Comparison of ENCODE assay signal across 8 cellular contexts in the genomic region with DNA sequence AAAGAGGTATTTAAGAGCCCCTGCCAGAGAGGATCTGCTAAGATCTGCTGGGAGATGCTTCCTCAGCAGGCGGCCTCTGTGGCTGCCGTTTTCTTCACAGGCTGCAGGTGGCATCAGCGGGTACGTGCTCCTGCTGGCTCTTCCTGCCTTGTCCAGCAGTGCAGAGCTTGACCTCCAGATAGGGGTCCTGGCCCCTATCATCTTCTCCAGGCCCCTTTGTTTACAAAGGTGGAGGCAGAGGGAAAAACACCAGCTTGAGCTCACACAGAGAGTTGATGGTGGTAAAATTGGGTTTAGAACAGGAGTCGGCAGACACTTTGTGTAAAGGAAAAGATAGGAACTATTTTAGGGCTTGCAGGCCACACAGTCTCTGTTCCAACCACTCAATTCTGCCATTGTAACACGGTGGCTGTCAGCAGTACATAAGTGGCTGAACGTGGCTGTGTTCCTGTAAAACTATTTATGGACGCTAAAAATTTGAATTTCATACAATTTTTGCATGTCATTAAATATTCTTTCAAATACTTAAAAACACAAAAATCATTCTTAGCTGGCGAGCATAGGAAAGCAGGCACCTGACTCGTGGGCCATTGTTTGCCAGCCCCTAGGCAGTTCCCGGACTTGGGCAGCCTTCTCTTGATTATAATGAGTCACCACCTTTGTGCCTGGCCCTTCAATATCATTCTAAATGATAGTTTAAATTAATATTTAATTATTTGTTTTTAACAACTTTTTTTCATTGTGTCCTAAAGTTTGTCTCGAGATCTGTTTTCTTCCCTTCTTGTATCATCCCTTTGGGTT.
DNase-seq lines count a peak whose midpoint lies in the region; ATAC-seq and TF ChIP-seq lines count a peak whose summit lies in the region.

No MANE protein-coding gene starts in this region.

- peaks cover 28% of the 10 kb centered on the region; the same call in 1 of the 2 replicates for H3F3A ChIP-seq in PC-9 (ENCODE audit: insufficient read depth, low read depth)

- H3K9me3 ChIP-seq in BE2C (no peaks in the 10 kb centered on the region), PC-9 (ENCODE audit: insufficient read depth, low read depth) (no peaks in the 10 kb centered on the region)

- no peaks in the 10 kb centered on the region for H3K9me3 Mint-ChIP-seq in stimulated activated naive B cell treated with anti-CD40 and anti-IgM and Interleukin-4, amounts not matched to agents 10 μg/mL and 1 μg/mL and 100 μg/mL, for 72 hours

- BruUV-seq in PC-9 (replicated peaks; lab: Mats Ljungman, UMichigan): no TSS peak

- no peak overlapping the region for H3K4me2 ChIP-seq in PC-9

- no peaks in the 10 kb centered on the region for H3K9me2 ChIP-seq in PC-9 (ENCODE audit: insufficient read depth)

- H3K4me1 Mint-ChIP-seq in stimulated activated naive B cell treated with anti-CD40 and anti-IgM and Interleukin-4, amounts not matched to agents 10 μg/mL and 1 μg/mL and 100 μg/mL, for 72 hours: peaks cover 41 to 52% of the 10 kb centered on the region in 2 donors

- ATAC-seq in GM18498 (IDR thresholded peaks at IDR 0.05; ENCODE audit: unreplicated experiment) (peak; percentile 59), HG03175 (IDR thresholded peaks at IDR 0.05; ENCODE audit: unreplicated experiment) (peak; percentile 38)
- peak; percentile 45 to 47 for ATAC-seq in stimulated activated naive B cell treated with anti-CD40 and anti-IgM and Interleukin-4, amounts not matched to agents 10 μg/mL and 1 μg/mL and 100 μg/mL, for 72 hours (replicated peaks)

- intact Hi-C loops in PC-9 (cut with micrococcal nuclease; ENCODE audit: unreplicated experiment): loop anchor here (1.0 kb wide), 3 partner anchors 103 to 115 kb away; no protein-coding TSS in a partner anchor

- CTCF ChIA-PET in PC-9 (lab: Charles Lee): interaction anchor here (0.5 to 1.1 kb wide), 4 partner anchors 99 to 154 kb away, joined by 3 to 6 read pairs (median 3); no protein-coding TSS in a partner anchor

- peaks cover 2% of the 10 kb centered on the region; the same call in 1 of the 2 replicates for H3K4me1 ChIP-seq in BE2C
- peaks cover 34% of the 10 kb centered on the region for H3K4me1 ChIP-seq in PC-9 (replicated peaks; ENCODE audit: insufficient read depth)

- peak; percentile 74 for DNase-seq in BE2C
- DNase-seq in PC-9: peak; percentile 41 to 45
- DNase-seq in cardiac fibroblast (ENCODE audit: low read depth in 2 of 2): peak; percentile 64 to 69
- DNase-seq in kidney tubule cell (ENCODE audit: low spot score): peak; percentile 65
- DNase-seq in stimulated activated naive B cell treated with anti-CD40 and anti-IgM and Interleukin-4, amounts not matched to agents 10 μg/mL and 1 μg/mL and 100 μg/mL, for 72 hours: no peak
- no peak for DNase-seq in NCI-H446 (lab: John Stamatoyannopoulos, UW)

- POLR2A ChIA-PET in PC-9 (lab: Charles Lee; ENCODE audit: unreplicated experiment): interaction anchor here (0.6 kb wide), 1 partner anchor 115 kb away, joined by 18 read pairs; no protein-coding TSS in a partner anchor

- peaks cover 13 to 17% of the 10 kb centered on the region in 2 donors for H3K36me3 Mint-ChIP-seq in stimulated activated naive B cell treated with anti-CD40 and anti-IgM and Interleukin-4, amounts not matched to agents 10 μg/mL and 1 μg/mL and 100 μg/mL, for 72 hours

- peak overlapping the region; percentile 47 for H3K27ac Mint-ChIP-seq in stimulated activated naive B cell treated with anti-CD40 and anti-IgM and Interleukin-4, amounts not matched to agents 10 μg/mL and 1 μg/mL and 100 μg/mL, for 72 hours

- no peak overlapping the region for H3K4me3 Mint-ChIP-seq in stimulated activated naive B cell treated with anti-CD40 and anti-IgM and Interleukin-4, amounts not matched to agents 10 μg/mL and 1 μg/mL and 100 μg/mL, for 72 hours

- no peaks in the 10 kb centered on the region for H3K79me2 ChIP-seq in PC-9 (ENCODE audit: low read depth)

- no peaks in the 10 kb centered on the region for H3K27me3 ChIP-seq in BE2C
- H3K27me3 ChIP-seq in PC-9 (ENCODE audit: insufficient read depth, low read depth): no peaks in the 10 kb centered on the region

- H3K36me3 ChIP-seq in BE2C (peaks cover 9% of the 10 kb centered on the region), PC-9 (ENCODE audit: low read depth) (no peaks in the 10 kb centered on the region)

- H3K4me3 ChIP-seq in BE2C (ENCODE audit: low read depth, low read length): no peak overlapping the region
- H3K4me3 ChIP-seq in PC-9: no peak overlapping the region
- H3K4me3 ChIP-seq in cardiac fibroblast (replicated peaks in 1 of 2; ENCODE audit: low read depth in 2 of 2, low read length in 2 of 2): no peak overlapping the region

- H3K27ac ChIP-seq in PC-9: no peak overlapping the region

- no peaks in the 10 kb centered on the region for H4K20me1 ChIP-seq in PC-9 (ENCODE audit: insufficient read depth)

- TF ChIP-seq CTCF in BE2C (IDR thresholded peaks at IDR 0.05; ENCODE audit: low read depth, low read length) (peak; percentile 93), PC-9 (conservative IDR thresholded peaks at IDR 0.05) (peak; percentile 76), cardiac fibroblast (IDR thresholded peaks at IDR 0.05; ENCODE audit: low read depth, low read length) (peak; percentile 86)

- H2AFZ ChIP-seq in PC-9: no peak overlapping the region

- no peaks in the 10 kb centered on the region for H3K27me3 Mint-ChIP-seq in stimulated activated naive B cell treated with anti-CD40 and anti-IgM and Interleukin-4, amounts not matched to agents 10 μg/mL and 1 μg/mL and 100 μg/mL, for 72 hours

Comparison
In these comparisons a context has a peak if more than half of its experiments do, and no peak if none do; other contexts are left out.
1. DNase-seq: peak in BE2C (single experiment), PC-9 (2 of 2), cardiac fibroblast (2 of 2) and kidney tubule cell (single experiment); none in stimulated activated naive B cell treated with anti-CD40 and anti-IgM and Interleukin-4, amounts not matched to agents 10 μg/mL and 1 μg/mL and 100 μg/mL, for 72 hours (single experiment) and NCI-H446 (0 of 2).
2. Peak in every context shown above with its lines, with median percentiles within 50 percentile points of each other: CTCF ChIP-seq and ATAC-seq.